ENCODE assay signal across 11 cellular contexts in genomic region chr2:40680547-40680946, GRCh38.
A peak's percentile ranks its signal among the peaks of the same experiment; 100 is the strongest.
DNase-seq lines count a peak whose midpoint lies in the region; ATAC-seq and TF ChIP-seq lines count a peak whose summit lies in the region.
"Had no signal": no experiment of that assay in that cellular context is flagged by ENCODE, and none has a peak within 500 bp of the region (broad histone marks: within the 10 kb centered on the region; RNA-seq: fewer than 3 reads in every experiment).

No MANE protein-coding gene starts in this region.

- no peak overlapping the region for H3K27ac ChIP-seq in breast epithelium
- no peak overlapping the region for H3K27ac ChIP-seq in PC-3 (ENCODE audit: low read length)
- H3K27ac ChIP-seq in subcutaneous abdominal adipose tissue (ENCODE audit: low read depth, low read length), result no peak overlapping the region
- H3K27ac ChIP-seq: BLaER1 treated with 17β-estradiol and CSF1 and Interleukin-3, amounts not matched to agents 10 nM and 100 nM had no signal

- in situ Hi-C loops in KBM-7 (cut with MboI; ENCODE audit: low pct_unique_long_range_greater_than_20kb, low sequenced_read_pairs), result no loop called here

- no peak for TF ChIP-seq CTCF in MCF 10A (IDR thresholded peaks at IDR 0.05; ENCODE audit: unreplicated experiment)
- TF ChIP-seq CTCF in breast epithelium (IDR thresholded peaks at IDR 0.05), result no peak
- TF ChIP-seq CTCF in PC-3 (conservative IDR thresholded peaks at IDR 0.05; ENCODE audit: low read depth, low read length), result no peak

- H3K4me1 Mint-ChIP-seq in MCF 10A (ENCODE audit: insufficient read depth, unreplicated experiment), result peaks cover 5% of the 10 kb centered on the region

- no peaks in the 10 kb centered on the region for H3K36me3 Mint-ChIP-seq in MCF 10A (ENCODE audit: insufficient read depth, unreplicated experiment)

- no peak overlapping the region for H2AFZ ChIP-seq in PC-3 (ENCODE audit: low read length)

- ATAC-seq in HG02970 (IDR thresholded peaks at IDR 0.05; ENCODE audit: low FRiP score, unreplicated experiment) (peak; percentile 98), PC-3 (no peak)
- ATAC-seq: sciatic nerve had no signal

- H3K4me3 Mint-ChIP-seq in MCF 10A (ENCODE audit: unreplicated experiment), result peak overlapping the region; percentile 24
- H3K4me3 Mint-ChIP-seq: stimulated activated naive CD8-positive, alpha-beta T cell treated with anti-CD3 and anti-CD28 coated beads, Interleukin-15, Interleukin-2, amounts not matched to agents 100 ng/mL and 50 ng/mL, for 24 hours had no signal

- no peak overlapping the region for H3K27ac Mint-ChIP-seq in MCF 10A (ENCODE audit: low read depth, unreplicated experiment)
- H3K27ac Mint-ChIP-seq: stimulated activated naive CD8-positive, alpha-beta T cell treated with anti-CD3 and anti-CD28 coated beads, Interleukin-15, Interleukin-2, amounts not matched to agents 100 ng/mL and 50 ng/mL, for 24 hours had no signal

- H3K27me3 Mint-ChIP-seq in MCF 10A (ENCODE audit: insufficient read depth, unreplicated experiment), result no peaks in the 10 kb centered on the region
- H3K27me3 Mint-ChIP-seq: stimulated activated naive CD8-positive, alpha-beta T cell treated with anti-CD3 and anti-CD28 coated beads, Interleukin-15, Interleukin-2, amounts not matched to agents 100 ng/mL and 50 ng/mL, for 24 hours had no signal

- H3K27me3 ChIP-seq in breast epithelium (no peaks in the 10 kb centered on the region), PC-3 (ENCODE audit: low read length) (no peaks in the 10 kb centered on the region), subcutaneous abdominal adipose tissue (ENCODE audit: control insufficient read depth in 5 of 5, insufficient read depth in 4 of 5, low read length in 5 of 5) (no peaks in the 10 kb centered on the region)
- H3K27me3 ChIP-seq: BLaER1 treated with 17β-estradiol and CSF1 and Interleukin-3, amounts not matched to agents 10 nM and 100 nM had no signal

- TF ChIP-seq POLR2A in breast epithelium (IDR thresholded peaks at IDR 0.05), result no peak

- BruUV-seq in MCF 10A (replicated peaks; lab: Mats Ljungman, UMichigan), result no TSS peak
- BruUV-seq in PC-3 (replicated peaks; lab: Mats Ljungman, UMichigan), result no TSS peak

- intact Hi-C loops in MCF 10A (cut with micrococcal nuclease), result no loop called here
- intact Hi-C loops in breast epithelium (cut with DNase I; ENCODE audit: low total_unique reads), result loop anchor here (5.0 kb wide), 1 partner anchor 173 kb away; no protein-coding TSS in a partner anchor
- intact Hi-C loops in PC-3 (cut with micrococcal nuclease), result no loop called here

- H3K4me1 ChIP-seq in breast epithelium, result no peaks in the 10 kb centered on the region
- H3K4me1 ChIP-seq in PC-3 (ENCODE audit: insufficient read depth, low read length), result no peaks in the 10 kb centered on the region; the same call in 1 of the 2 replicates
- H3K4me1 ChIP-seq in subcutaneous abdominal adipose tissue (ENCODE audit: control insufficient read depth in 5 of 5, insufficient read depth in 5 of 5, low read length in 5 of 5), result peaks cover 0 to 4% (median 0%) of the 10 kb centered on the region in 5 donors
- H3K4me1 ChIP-seq: BLaER1 treated with 17β-estradiol and CSF1 and Interleukin-3, amounts not matched to agents 10 nM and 100 nM had no signal

- POLR2A ChIA-PET in MCF 10A (lab: Yijun Ruan, JAX), result no interaction called here
- POLR2A ChIA-PET in PC-3 (lab: Charles Lee; ENCODE audit: unreplicated experiment), result no interaction called here

- H3K9me2 ChIP-seq in PC-3 (replicated peaks; ENCODE audit: low read length), result no peaks in the 10 kb centered on the region

- CTCF ChIA-PET in MCF 10A (lab: Yijun Ruan, JAX) (interaction anchor here (0.6 kb wide), 1 partner anchor 1110 kb away, joined by 3 read pairs; no protein-coding TSS in a partner anchor), PC-3 (lab: Charles Lee) (no interaction called here)

- H3K36me3 ChIP-seq in breast epithelium, result no peaks in the 10 kb centered on the region
- H3K36me3 ChIP-seq in PC-3 (ENCODE audit: low read depth, low read length), result no peaks in the 10 kb centered on the region
- no peaks in the 10 kb centered on the region for H3K36me3 ChIP-seq in subcutaneous abdominal adipose tissue (ENCODE audit: control insufficient read depth in 5 of 5, insufficient read depth in 5 of 5, low read length in 5 of 5)
- H3K36me3 ChIP-seq: BLaER1 treated with 17β-estradiol and CSF1 and Interleukin-3, amounts not matched to agents 10 nM and 100 nM had no signal

- no peaks in the 10 kb centered on the region for H3F3A ChIP-seq in PC-3 (ENCODE audit: low read length, unreplicated experiment)

- H3K9me3 ChIP-seq in breast epithelium (peaks cover 0 to 3% of the 10 kb centered on the region in 2 donors), PC-3 (ENCODE audit: low read length) (no peaks in the 10 kb centered on the region), subcutaneous abdominal adipose tissue (ENCODE audit: control insufficient read depth in 5 of 5, low read length in 5 of 5) (peaks cover 0 to 7% (median 0%) of the 10 kb centered on the region in 5 donors)

- H4K20me1 ChIP-seq in PC-3 (ENCODE audit: low read length), result no peaks in the 10 kb centered on the region
- H4K20me1 ChIP-seq: BLaER1 treated with 17β-estradiol and CSF1 and Interleukin-3, amounts not matched to agents 10 nM and 100 nM had no signal

- H3K4me3 ChIP-seq in breast epithelium (peak overlapping the region in 1 of 3 donors; percentile 25), PC-3 (ENCODE audit: low read length) (no peak overlapping the region), subcutaneous abdominal adipose tissue (ENCODE audit: low read depth in 1 of 5, low read length in 5 of 5) (peak overlapping the region in 4 of 5 donors; percentile 28 to 63 (median 38))
- H3K4me3 ChIP-seq: BLaER1 treated with 17β-estradiol and CSF1 and Interleukin-3, amounts not matched to agents 10 nM and 100 nM had no signal

- peaks cover 10% of the 10 kb centered on the region for H3K9me3 Mint-ChIP-seq in MCF 10A (ENCODE audit: unreplicated experiment)

- no peaks in the 10 kb centered on the region for H3K79me2 ChIP-seq in PC-3 (ENCODE audit: low read length)

- peak overlapping the region; percentile 62 for H3K4me2 ChIP-seq in PC-3 (ENCODE audit: low read length)
- H3K4me2 ChIP-seq: BLaER1 treated with 17β-estradiol and CSF1 and Interleukin-3, amounts not matched to agents 10 nM and 100 nM had no signal

- DNase-seq in MCF 10A (ENCODE audit: unreplicated experiment) (no peak), breast epithelium (ENCODE audit: low spot score in 2 of 2) (no peak), PC-3 (no peak), T1000 (lab: John Stamatoyannopoulos, UW) (no peak), KBM-7 (no peak), foreskin melanocyte (no peak)

- H3K9ac ChIP-seq in PC-3 (ENCODE audit: low read length) (no peak overlapping the region), subcutaneous abdominal adipose tissue (ENCODE audit: low read length in 5 of 5) (no peak overlapping the region)
- H3K9ac ChIP-seq: BLaER1 treated with 17β-estradiol and CSF1 and Interleukin-3, amounts not matched to agents 10 nM and 100 nM had no signal
